In genomic region chr9:21455320-21455719, GRCh38 we compare ENCODE assay signal across 8 cellular contexts. TPM values are rescaled to one million over a fixed set of nuclear protein-coding genes. Genes with fewer than 3 reads are reported as not detected.
A peak's percentile ranks its signal among the peaks of the same experiment; 100 is the strongest.
DNase-seq lines count a peak whose midpoint lies in the region; ATAC-seq and TF ChIP-seq lines count a peak whose summit lies in the region.

No MANE protein-coding gene starts in this region.

- H3K4me3 ChIP-seq in AG04449 (ENCODE audit: low read depth, low read length), result no peak overlapping the region
- no peak overlapping the region for H3K4me3 ChIP-seq in mammary epithelial cell (replicated peaks in 1 of 3; ENCODE audit: insufficient read depth in 1 of 3, low read depth in 2 of 3, low read length in 3 of 3)

- no peak overlapping the region for H3K4me3 Mint-ChIP-seq in memory B cell

- H3K27ac Mint-ChIP-seq in memory B cell, result no peak overlapping the region

- ATAC-seq in HG02678 (IDR thresholded peaks at IDR 0.05; ENCODE audit: unreplicated experiment), result peak; percentile 74
- peak; percentile 91 for ATAC-seq in memory B cell (ENCODE audit: low read depth)

- CTCF ChIA-PET in AG04449 (lab: Yijun Ruan, JAX) (interaction anchor here (0.7 to 4.5 kb wide), 19 partner anchors 9 to 353 kb away, joined by 3 to 42 read pairs (median 4); partner anchors contain the start of genes IFNA1 and IFNA8), mammary epithelial cell (lab: Charles Lee; ENCODE audit: low non-redundant PET) (interaction anchor here (0.9 kb wide), 1 partner anchor 21 kb away, joined by 4 read pairs; no protein-coding TSS in a partner anchor)

- H3K4me1 Mint-ChIP-seq in memory B cell, result no peaks in the 10 kb centered on the region

- no peaks in the 10 kb centered on the region for H3K36me3 Mint-ChIP-seq in memory B cell

- in situ Hi-C loops in mammary epithelial cell (cut with MboI; ENCODE audit: low sequenced_read_pairs in 2 of 2), result no loop called here

- no TSS peak for BruUV-seq in mammary epithelial cell (replicated peaks; lab: Mats Ljungman, UMichigan)

- peaks cover 16% of the 10 kb centered on the region for H3K4me1 ChIP-seq in mammary epithelial cell (ENCODE audit: insufficient read depth, low read length)

- no peak for DNase-seq in AG04449 (ENCODE audit: low read depth, low spot score)
- DNase-seq in NCI-H2227 treated with DMSO at 0.1 percent for 48 hours (lab: John Stamatoyannopoulos, UW), result peak; percentile 4
- peak; percentile 19 for DNase-seq in mammary epithelial cell
- peak in 1 of 2 donors; percentile 25 for DNase-seq in memory B cell (ENCODE audit: low spot score in 2 of 2)
- no peak for DNase-seq in NCI-H2107 treated with DMSO at 0.1 percent for 48 hours (lab: John Stamatoyannopoulos, UW; ENCODE audit: unreplicated experiment)
- DNase-seq in activated effector memory CD4-positive, alpha-beta T cell treated with Interleukin-2 at 50 U/mL for 16 hours, result no peak

- H3K9me3 Mint-ChIP-seq in memory B cell, result no peaks in the 10 kb centered on the region

- H3K27me3 Mint-ChIP-seq in memory B cell, result peaks cover 16% of the 10 kb centered on the region

- H3K27me3 ChIP-seq in mammary epithelial cell (ENCODE audit: insufficient read depth, low read length), result no peaks in the 10 kb centered on the region

- POLR2A ChIA-PET in AG04449 (lab: Yijun Ruan, JAX), result no interaction called here

- no peak overlapping the region for H3K27ac ChIP-seq in mammary epithelial cell (ENCODE audit: insufficient read depth, low read depth, low read length)

- no peak overlapping the region for H3K9ac ChIP-seq in mammary epithelial cell (ENCODE audit: insufficient read depth, low read length)

- dilution Hi-C loops in mammary epithelial cell (cut with HindIII; ENCODE audit: low sequenced_read_pairs), result no loop called here

- H3K79me2 ChIP-seq in mammary epithelial cell (ENCODE audit: insufficient read depth, low read length), result no peaks in the 10 kb centered on the region

- intact Hi-C loops in mammary epithelial cell (cut with micrococcal nuclease), result loop anchor here (1.0 to 2.0 kb wide), 3 partner anchors 129 to 220 kb away; no protein-coding TSS in a partner anchor

- H2AFZ ChIP-seq in mammary epithelial cell (ENCODE audit: low read depth, low read length), result no peak overlapping the region

- peak; percentile 66 for TF ChIP-seq CTCF in AG04449 (IDR thresholded peaks at IDR 0.05; ENCODE audit: insufficient read depth, low read length, missing control alignments)
- TF ChIP-seq CTCF in GM12872 (IDR thresholded peaks at IDR 0.05; ENCODE audit: insufficient read depth, low read depth, low read length), result peak; percentile 88
- peak; percentile 67 to 74 for TF ChIP-seq CTCF in mammary epithelial cell (conservative IDR thresholded peaks at IDR 0.05 in 1 of 2, IDR thresholded peaks at IDR 0.05 in 1 of 2; ENCODE audit: extremely low read depth in 1 of 2, insufficient read depth in 1 of 2, low read depth in 1 of 2, low read length in 2 of 2)

- no peaks in the 10 kb centered on the region for H3K9me3 ChIP-seq in mammary epithelial cell (replicated peaks; ENCODE audit: insufficient read depth, low read length)

- H3K36me3 ChIP-seq in mammary epithelial cell (ENCODE audit: insufficient read depth, low read length), result peaks cover 15% of the 10 kb centered on the region

- H3K4me2 ChIP-seq in mammary epithelial cell (ENCODE audit: insufficient read depth, low read depth, low read length), result no peak overlapping the region

- no peaks in the 10 kb centered on the region for H4K20me1 ChIP-seq in mammary epithelial cell (ENCODE audit: insufficient read depth, low read length)

RNA-seq across cellular contexts. Expression of gene IFNA1, which starts 15.1 kb away (rescaled TPM):
- total RNA-seq in mammary epithelial cell, result not detected
- polyA plus RNA-seq in mammary epithelial cell, result not detected
- polyA minus RNA-seq in mammary epithelial cell, result not detected

RNA-seq across cellular contexts. Expression of gene IFNE, which starts 26.8 kb away (rescaled TPM):
- total RNA-seq in mammary epithelial cell, result 10 to 100 TPM; 12.0 to 18.2 TPM
- 0.61 TPM for polyA plus RNA-seq in mammary epithelial cell
- 4.0 TPM for polyA minus RNA-seq in mammary epithelial cell

RNA-seq across cellular contexts. Expression of gene IFNA8, which starts 46.4 kb away (rescaled TPM):
- not detected for total RNA-seq in mammary epithelial cell
- not detected for polyA plus RNA-seq in mammary epithelial cell
- not detected for polyA minus RNA-seq in mammary epithelial cell

Comparison
In these comparisons a context has a peak if more than half of its experiments do, and no peak if none do; other contexts are left out.
1. DNase-seq: peak in NCI-H2227 treated with DMSO at 0.1 percent for 48 hours (single experiment) and mammary epithelial cell (single experiment); none in AG04449 (single experiment), NCI-H2107 treated with DMSO at 0.1 percent for 48 hours (single experiment) and activated effector memory CD4-positive, alpha-beta T cell treated with Interleukin-2 at 50 U/mL for 16 hours (single experiment).
2. Peak in every context shown above with its lines, with median percentiles within 50 percentile points of each other: CTCF ChIP-seq.